ENCODE assay signal across 8 cellular contexts in the genomic region with DNA sequence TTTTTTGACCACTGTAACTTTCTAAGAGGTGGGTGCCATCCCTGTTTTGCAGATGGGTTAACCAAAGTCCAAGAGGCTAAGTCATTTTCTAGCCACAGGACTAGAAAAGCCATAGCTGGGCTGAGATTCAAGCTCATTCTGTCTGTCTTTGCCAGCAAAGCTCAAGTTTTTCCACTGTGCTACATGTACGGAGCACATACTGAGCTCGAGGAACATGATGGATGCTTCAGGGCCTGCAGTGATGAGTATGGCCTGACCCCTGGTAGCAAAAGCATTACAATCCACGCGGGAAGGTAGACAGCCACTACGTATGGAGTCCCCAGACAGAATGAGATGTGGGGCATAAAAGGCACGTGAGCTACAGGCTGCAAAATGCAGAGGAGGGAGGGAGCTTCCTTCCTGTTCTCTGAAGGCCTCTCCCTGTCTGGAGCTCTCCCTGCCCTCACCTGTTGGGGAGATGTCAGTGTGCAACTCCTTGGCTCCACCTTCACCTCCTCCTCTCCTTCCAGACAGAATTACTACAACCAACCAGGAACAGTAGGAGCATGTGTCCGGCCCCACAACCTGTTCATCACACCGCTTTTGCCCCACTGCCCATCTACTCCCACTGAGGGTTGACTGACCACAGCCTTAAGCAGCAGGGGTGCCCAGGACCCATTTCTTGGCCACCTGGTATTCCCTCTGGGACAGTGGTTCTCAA. TPM values are rescaled to one million over a fixed set of nuclear protein-coding genes. Genes with fewer than 3 reads are reported as not detected.
DNase-seq lines count a peak whose midpoint lies in the region; ATAC-seq, FAIRE-seq and TF ChIP-seq lines count a peak whose summit lies in the region.

No MANE protein-coding gene starts in this region.

- ATAC-seq in HG03354 (IDR thresholded peaks at IDR 0.05; ENCODE audit: poor library complexity, severe bottlenecking, unreplicated experiment) (peak; percentile 8), naive B cell (ENCODE audit: low read depth in 2 of 2) (peak in 1 of 2 donors; percentile 38), GM19455 (IDR thresholded peaks at IDR 0.05; ENCODE audit: unreplicated experiment) (no peak)

- no peak for TF ChIP-seq CTCF in bronchial epithelial cell (IDR thresholded peaks at IDR 0.05; ENCODE audit: insufficient read depth, low read length, severe bottlenecking)

- H3K27ac Mint-ChIP-seq in naive B cell: peak overlapping the region in 5 of 6 donors; percentile 36 to 89 (median 67)

- peak; percentile 14 for DNase-seq in CD1c-positive myeloid dendritic cell (ENCODE audit: extremely low spot score)
- DNase-seq in bronchial epithelial cell (ENCODE audit: low read depth): no peak
- DNase-seq in naive B cell: no peak
- DNase-seq in cortex of kidney (lab: John Stamatoyannopoulos, UW): no peak
- DNase-seq in stimulated activated CD4-positive, alpha-beta T cell treated with anti-CD3 and anti-CD28 coated beads, Interleukin-4, amount 100 ng/mL, for 24 hours: no peak
- no peak for DNase-seq in NCI-H446 treated with DMSO at 0.1 percent for 48 hours (lab: John Stamatoyannopoulos, UW)

- H3K27me3 Mint-ChIP-seq in naive B cell: no peaks in the 10 kb centered on the region

- peaks cover 12% of the 10 kb centered on the region for H3K36me3 ChIP-seq in bronchial epithelial cell (ENCODE audit: control insufficient read depth, insufficient read depth, low read length)

- H3K9me3 Mint-ChIP-seq in naive B cell: no peaks in the 10 kb centered on the region

- H3K36me3 Mint-ChIP-seq in naive B cell: no peaks in the 10 kb centered on the region

- H3K4me3 Mint-ChIP-seq in naive B cell: peak overlapping the region in 7 of 8 donors; percentile 42 to 80 (median 58)

- FAIRE-seq in bronchial epithelial cell (lab: Jason Lieb, UNC): peak; percentile 81

- no peaks in the 10 kb centered on the region for H3K27me3 ChIP-seq in bronchial epithelial cell (ENCODE audit: control insufficient read depth, insufficient read depth, low read length)

- H3K4me3 ChIP-seq in bronchial epithelial cell (ENCODE audit: low read depth, low read length): no peak overlapping the region

- peaks cover 88 to 99% (median 96%) of the 10 kb centered on the region in 3 donors for H3K4me1 Mint-ChIP-seq in naive B cell

RNA-seq across cellular contexts. Expression of a gene that starts 16.4 kb away (rescaled TPM):
- total RNA-seq in bronchial epithelial cell: 12.9 and 30.7 TPM in 2 replicates
- 10 to 100 TPM; 16.5 to 34.4 (median 19.6) TPM for polyA plus RNA-seq in naive B cell (ENCODE audit: low read depth in 6 of 6)

RNA-seq across cellular contexts. Expression of a gene that starts 31.8 kb away (rescaled TPM):
- 0.53 and 1.2 TPM in 2 replicates for total RNA-seq in bronchial epithelial cell
- not detected for polyA plus RNA-seq in naive B cell (ENCODE audit: low read depth in 6 of 6)

RNA-seq across cellular contexts. Expression of a gene that starts 52.9 kb away (rescaled TPM):
- 24.7 and 29.2 TPM in 2 replicates for total RNA-seq in bronchial epithelial cell
- polyA plus RNA-seq in naive B cell (ENCODE audit: low read depth in 6 of 6): under 1 TPM in 5 of 6 donors, not detected in 1; 0.21 to 0.78 (median 0.49) TPM
